ENCODE assay signal across 16 cellular contexts in the genomic region with DNA sequence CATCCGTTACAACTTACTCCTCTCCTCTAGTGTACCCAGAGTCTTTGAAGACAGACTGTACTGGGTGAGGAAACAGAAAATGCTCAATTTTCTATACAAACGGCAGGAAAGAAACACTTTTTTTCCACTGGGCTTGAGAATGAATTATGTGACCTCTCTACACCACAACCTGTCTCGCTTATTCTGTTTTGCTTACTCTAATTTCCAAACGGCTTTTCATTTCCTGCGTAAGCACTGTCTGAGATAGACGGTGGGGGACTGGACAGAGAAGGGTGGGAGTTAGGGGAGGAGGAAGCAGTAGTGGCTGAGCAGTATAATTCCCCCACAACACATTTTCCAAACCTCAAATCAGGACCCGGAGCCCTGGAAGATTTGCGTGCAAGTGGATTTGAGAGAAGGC.
"Had no signal": no experiment of that assay in that cellular context is flagged by ENCODE, and none has a peak within 500 bp of the region (broad histone marks: within the 10 kb centered on the region; RNA-seq: fewer than 3 reads in every experiment).

No MANE protein-coding gene starts in this region.

- H3K27ac ChIP-seq: esophagus muscularis mucosa, hepatocyte, left ventricle myocardium inferior, right atrium auricular region, tibial artery had no signal

- DNase-seq: activated naive CD8-positive, alpha-beta T cell treated with anti-CD3 and anti-CD28 coated beads, Interleukin-2, amount 10 ng/mL, durations not matched to agents 7 days and 5 days; aorta; cortex of kidney; effector CD4-positive, alpha-beta T cell; left ventricle myocardium inferior; occipital lobe; stimulated activated CD4-positive, alpha-beta T cell treated with anti-CD3 and anti-CD28 coated beads, Interleukin-2, amount 100 ng/mL, for 48 hours; tibial artery had no signal

- ATAC-seq: naive thymus-derived CD8-positive, alpha-beta T cell; SK-N-SH treated with all-trans-retinoic acid at 6 μM for 48 hours; stimulated activated memory B cell treated with anti-CD40 and anti-IgM and Interleukin-4, amounts not matched to agents 10 μg/mL and 1 μg/mL and 100 μg/mL, for 72 hours; WTC11 had no signal

- H3K36me3 ChIP-seq: esophagus muscularis mucosa, left ventricle myocardium inferior, right atrium auricular region, tibial artery had no signal

- H3K4me1 Mint-ChIP-seq: activated naive CD8-positive, alpha-beta T cell treated with anti-CD3 and anti-CD28 coated beads, Interleukin-2, amount 10 ng/mL, durations not matched to agents 7 days and 5 days; stimulated activated memory B cell treated with anti-CD40 and anti-IgM and Interleukin-4, amounts not matched to agents 10 μg/mL and 1 μg/mL and 100 μg/mL, for 72 hours had no signal

- H3K27me3 ChIP-seq: right atrium auricular region had no signal

- H3K4me1 ChIP-seq: esophagus muscularis mucosa, left ventricle myocardium inferior, right atrium auricular region, tibial artery had no signal

- H3K9me3 ChIP-seq: esophagus muscularis mucosa, left ventricle myocardium inferior, right atrium auricular region, tibial artery had no signal

- H3K4me3 Mint-ChIP-seq: activated naive CD8-positive, alpha-beta T cell treated with anti-CD3 and anti-CD28 coated beads, Interleukin-2, amount 10 ng/mL, durations not matched to agents 7 days and 5 days; stimulated activated memory B cell treated with anti-CD40 and anti-IgM and Interleukin-4, amounts not matched to agents 10 μg/mL and 1 μg/mL and 100 μg/mL, for 72 hours; T-helper 1 cell treated with Interleukin-12 subunit alpha and Interleukin-12 subunit beta and Interleukin-4 antibody, amounts not matched to agents 30 μg/mL and 1 μg/mL, for 36 hours; WTC11 had no signal

- H3K4me3 ChIP-seq: esophagus muscularis mucosa, hepatocyte, left ventricle myocardium inferior, right atrium auricular region, tibial artery had no signal

- H3K36me3 Mint-ChIP-seq: activated naive CD8-positive, alpha-beta T cell treated with anti-CD3 and anti-CD28 coated beads, Interleukin-2, amount 10 ng/mL, durations not matched to agents 7 days and 5 days had no signal

- H3K27ac Mint-ChIP-seq: activated naive CD8-positive, alpha-beta T cell treated with anti-CD3 and anti-CD28 coated beads, Interleukin-2, amount 10 ng/mL, durations not matched to agents 7 days and 5 days; stimulated activated memory B cell treated with anti-CD40 and anti-IgM and Interleukin-4, amounts not matched to agents 10 μg/mL and 1 μg/mL and 100 μg/mL, for 72 hours; T-helper 1 cell treated with Interleukin-12 subunit alpha and Interleukin-12 subunit beta and Interleukin-4 antibody, amounts not matched to agents 30 μg/mL and 1 μg/mL, for 36 hours; WTC11 had no signal
